Comparison of ENCODE assay signal across 13 cellular contexts in genomic region chr4:6183740-6184139, GRCh38. TPM values are rescaled to one million over a fixed set of nuclear protein-coding genes. Genes with fewer than 3 reads are reported as not detected.
DNase-seq lines count a peak whose midpoint lies in the region; ATAC-seq and TF ChIP-seq lines count a peak whose summit lies in the region.
"Had no signal": no experiment of that assay in that cellular context is flagged by ENCODE, and none has a peak within 500 bp of the region (broad histone marks: within the 10 kb centered on the region; RNA-seq: fewer than 3 reads in every experiment).

No MANE protein-coding gene starts in this region.

- peak overlapping the region; percentile 54 for H3K4me3 Mint-ChIP-seq in T-helper 2 cell treated with Interferon-gamma antibody and Interleukin-4, amounts not matched to agents 5 μg/mL and 100 μg/mL, for 36 hours
- H3K4me3 Mint-ChIP-seq: neural crest cell had no signal

- in situ Hi-C loops in GM13976 (cut with MboI; ENCODE audit: low sequenced_read_pairs, unreplicated experiment) = no loop called here

- H3K4me1 Mint-ChIP-seq in T-helper 2 cell treated with Interferon-gamma antibody and Interleukin-4, amounts not matched to agents 5 μg/mL and 100 μg/mL, for 36 hours (ENCODE audit: low read depth) = peaks cover 61% of the 10 kb centered on the region
- H3K4me1 Mint-ChIP-seq: neural crest cell had no signal

- H3K27ac ChIP-seq in PC-9 = no peak overlapping the region

- no peaks in the 10 kb centered on the region for H3K36me3 ChIP-seq in PC-9 (ENCODE audit: low read depth)

- H3K4me3 ChIP-seq in PC-9 = no peak overlapping the region

- ATAC-seq in GM19351 (IDR thresholded peaks at IDR 0.05; ENCODE audit: unreplicated experiment) (peak; percentile 43), HG03025 (IDR thresholded peaks at IDR 0.05; ENCODE audit: low FRiP score, unreplicated experiment) (peak; percentile 46)
- ATAC-seq: SK-N-SH treated with all-trans-retinoic acid at 6 μM for 48 hours had no signal

- CTCF ChIA-PET in PC-9 (lab: Charles Lee) = no interaction called here

- peak overlapping the region; percentile 81 for H3K27ac Mint-ChIP-seq in T-helper 2 cell treated with Interferon-gamma antibody and Interleukin-4, amounts not matched to agents 5 μg/mL and 100 μg/mL, for 36 hours

- H3K9me3 Mint-ChIP-seq in T-helper 2 cell treated with Interferon-gamma antibody and Interleukin-4, amounts not matched to agents 5 μg/mL and 100 μg/mL, for 36 hours = peaks cover 7% of the 10 kb centered on the region

- no peaks in the 10 kb centered on the region for H3K4me1 ChIP-seq in PC-9 (replicated peaks; ENCODE audit: insufficient read depth)

- H3K9me3 ChIP-seq in PC-9 (ENCODE audit: insufficient read depth, low read depth) = no peaks in the 10 kb centered on the region

- H3K36me3 Mint-ChIP-seq in T-helper 2 cell treated with Interferon-gamma antibody and Interleukin-4, amounts not matched to agents 5 μg/mL and 100 μg/mL, for 36 hours (ENCODE audit: low read depth) = peaks cover 53% of the 10 kb centered on the region

- POLR2A ChIA-PET in PC-9 (lab: Charles Lee; ENCODE audit: unreplicated experiment) = no interaction called here

- H3F3A ChIP-seq in PC-9 (ENCODE audit: insufficient read depth, low read depth) = no peaks in the 10 kb centered on the region

- peak; percentile 62 for DNase-seq in GM13976 (ENCODE audit: low spot score)
- DNase-seq in T-helper 2 cell treated with Interferon-gamma antibody and Interleukin-4, amounts not matched to agents 5 μg/mL and 100 μg/mL, for 36 hours (ENCODE audit: low spot score) = peak; percentile 27
- DNase-seq in NCI-H2081 (lab: John Stamatoyannopoulos, UW) = no peak
- DNase-seq in GM03348 (ENCODE audit: low spot score) = no peak
- DNase-seq in foreskin melanocyte = no peak
- no peak for DNase-seq in PC-9
- DNase-seq: activated effector memory CD4-positive, alpha-beta T cell treated with Interleukin-2 at 50 U/mL for 16 hours; effector CD8-positive, alpha-beta T cell; stimulated activated CD4-positive, alpha-beta T cell treated with anti-CD3 and anti-CD28 coated beads, Interleukin-2, amount 100 ng/mL, for 48 hours had no signal

- H3K27me3 ChIP-seq in PC-9 (ENCODE audit: insufficient read depth, low read depth) = peaks cover 56% of the 10 kb centered on the region

- H3K27me3 Mint-ChIP-seq in T-helper 2 cell treated with Interferon-gamma antibody and Interleukin-4, amounts not matched to agents 5 μg/mL and 100 μg/mL, for 36 hours (ENCODE audit: low read depth) = no peaks in the 10 kb centered on the region

- H3K4me2 ChIP-seq in PC-9 = no peak overlapping the region

- no peaks in the 10 kb centered on the region for H4K20me1 ChIP-seq in PC-9 (ENCODE audit: insufficient read depth)

- no TSS peak for BruUV-seq in PC-9 (replicated peaks; lab: Mats Ljungman, UMichigan)

- no peak for TF ChIP-seq CTCF in GM13976 (IDR thresholded peaks at IDR 0.05; ENCODE audit: borderline replicate concordance, control extremely low read depth, extremely low read depth, insufficient read depth, missing control alignments)
- no peak for TF ChIP-seq CTCF in PC-9 (conservative IDR thresholded peaks at IDR 0.05)

- no peaks in the 10 kb centered on the region for H3K9me2 ChIP-seq in PC-9 (ENCODE audit: insufficient read depth)

- intact Hi-C loops in PC-9 (cut with micrococcal nuclease; ENCODE audit: unreplicated experiment) = no loop called here

- H2AFZ ChIP-seq in PC-9 = no peak overlapping the region

- no peaks in the 10 kb centered on the region for H3K79me2 ChIP-seq in PC-9 (ENCODE audit: low read depth)

RNA-seq across cellular contexts. Expression of gene JAKMIP1, which starts 16.6 kb away (rescaled TPM):
- total RNA-seq in PC-9 (2021) = not detected in 2 replicates

Comparison
In these comparisons a context has a peak if more than half of its experiments do, and no peak if none do; other contexts are left out.
1. DNase-seq: peak in GM13976 (single experiment) and T-helper 2 cell treated with Interferon-gamma antibody and Interleukin-4, amounts not matched to agents 5 μg/mL and 100 μg/mL, for 36 hours (single experiment); none in NCI-H2081 (0 of 2), GM03348 (single experiment), foreskin melanocyte (single experiment) and PC-9 (0 of 2).